In the genomic region with DNA sequence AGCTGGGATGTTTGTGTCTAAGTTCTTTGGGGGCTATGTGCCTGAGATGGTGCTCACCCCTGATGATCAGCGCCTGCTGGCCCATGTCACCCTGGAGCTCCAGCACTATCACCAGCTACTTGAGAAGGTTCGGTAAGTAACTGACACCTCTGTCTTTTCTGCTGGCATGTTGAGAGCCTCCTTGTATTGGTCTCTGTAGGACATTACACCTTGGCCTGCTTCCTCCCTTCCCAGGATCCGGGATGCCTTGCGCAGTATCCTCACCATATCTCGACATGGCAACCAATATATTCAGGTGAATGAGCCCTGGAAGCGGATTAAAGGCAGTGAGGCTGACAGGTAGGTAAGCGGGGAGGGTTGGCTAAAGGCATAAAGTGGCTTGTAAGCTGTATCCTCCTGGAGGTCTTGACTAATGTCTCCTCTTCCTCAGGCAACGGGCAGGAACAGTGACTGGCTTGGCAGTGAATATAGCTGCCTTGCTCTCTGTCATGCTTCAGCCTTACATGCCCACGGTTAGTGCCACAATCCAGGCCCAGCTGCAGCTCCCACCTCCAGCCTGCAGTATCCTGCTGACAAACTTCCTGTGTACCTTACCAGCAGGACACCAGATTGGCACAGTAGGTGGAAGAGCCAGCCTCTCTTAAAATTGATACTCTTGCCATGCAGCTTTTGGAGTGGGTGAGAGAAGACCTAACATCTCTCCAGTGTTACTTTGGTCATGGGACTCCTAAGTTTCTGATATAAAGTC, we compare ENCODE assay signal across 1 cellular context.
A peak's percentile ranks its signal among the peaks of the same experiment; 100 is the strongest.
TF ChIP-seq lines count a peak whose summit lies in the region.

No MANE protein-coding gene starts in this region.

TF ChIP-seq in HepG2, 621 proteins besides CTCF, POLR2A, EP300 and RAD21:
- TF ChIP-seq, protein P1, sequence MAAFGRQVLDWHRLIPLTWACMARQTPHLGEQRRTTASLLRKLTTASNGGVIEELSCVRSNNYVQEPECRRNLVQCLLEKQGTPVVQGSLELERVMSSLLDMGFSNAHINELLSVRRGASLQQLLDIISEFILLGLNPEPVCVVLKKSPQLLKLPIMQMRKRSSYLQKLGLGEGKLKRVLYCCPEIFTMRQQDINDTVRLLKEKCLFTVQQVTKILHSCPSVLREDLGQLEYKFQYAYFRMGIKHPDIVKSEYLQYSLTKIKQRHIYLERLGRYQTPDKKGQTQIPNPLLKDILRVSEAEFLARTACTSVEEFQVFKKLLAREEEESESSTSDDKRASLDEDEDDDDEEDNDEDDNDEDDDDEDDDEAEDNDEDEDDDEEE (CRISPR knock-in tag; IDR thresholded peaks at IDR 0.05) = no peak
- no peak for TF ChIP-seq ZNF619 (CRISPR knock-in tag; IDR thresholded peaks at IDR 0.05)
- TF ChIP-seq ZNF761 (CRISPR knock-in tag; conservative IDR thresholded peaks at IDR 0.05) = no peak
- TF ChIP-seq ZNF530 (CRISPR knock-in tag; IDR thresholded peaks at IDR 0.05; ENCODE audit: low read depth) = no peak
- peak; percentile 46; the same call in 1 of the 2 replicates for TF ChIP-seq POLR2G (IDR thresholded peaks at IDR 0.05; ENCODE audit: low read depth, low read length)
- TF ChIP-seq, protein P2, sequence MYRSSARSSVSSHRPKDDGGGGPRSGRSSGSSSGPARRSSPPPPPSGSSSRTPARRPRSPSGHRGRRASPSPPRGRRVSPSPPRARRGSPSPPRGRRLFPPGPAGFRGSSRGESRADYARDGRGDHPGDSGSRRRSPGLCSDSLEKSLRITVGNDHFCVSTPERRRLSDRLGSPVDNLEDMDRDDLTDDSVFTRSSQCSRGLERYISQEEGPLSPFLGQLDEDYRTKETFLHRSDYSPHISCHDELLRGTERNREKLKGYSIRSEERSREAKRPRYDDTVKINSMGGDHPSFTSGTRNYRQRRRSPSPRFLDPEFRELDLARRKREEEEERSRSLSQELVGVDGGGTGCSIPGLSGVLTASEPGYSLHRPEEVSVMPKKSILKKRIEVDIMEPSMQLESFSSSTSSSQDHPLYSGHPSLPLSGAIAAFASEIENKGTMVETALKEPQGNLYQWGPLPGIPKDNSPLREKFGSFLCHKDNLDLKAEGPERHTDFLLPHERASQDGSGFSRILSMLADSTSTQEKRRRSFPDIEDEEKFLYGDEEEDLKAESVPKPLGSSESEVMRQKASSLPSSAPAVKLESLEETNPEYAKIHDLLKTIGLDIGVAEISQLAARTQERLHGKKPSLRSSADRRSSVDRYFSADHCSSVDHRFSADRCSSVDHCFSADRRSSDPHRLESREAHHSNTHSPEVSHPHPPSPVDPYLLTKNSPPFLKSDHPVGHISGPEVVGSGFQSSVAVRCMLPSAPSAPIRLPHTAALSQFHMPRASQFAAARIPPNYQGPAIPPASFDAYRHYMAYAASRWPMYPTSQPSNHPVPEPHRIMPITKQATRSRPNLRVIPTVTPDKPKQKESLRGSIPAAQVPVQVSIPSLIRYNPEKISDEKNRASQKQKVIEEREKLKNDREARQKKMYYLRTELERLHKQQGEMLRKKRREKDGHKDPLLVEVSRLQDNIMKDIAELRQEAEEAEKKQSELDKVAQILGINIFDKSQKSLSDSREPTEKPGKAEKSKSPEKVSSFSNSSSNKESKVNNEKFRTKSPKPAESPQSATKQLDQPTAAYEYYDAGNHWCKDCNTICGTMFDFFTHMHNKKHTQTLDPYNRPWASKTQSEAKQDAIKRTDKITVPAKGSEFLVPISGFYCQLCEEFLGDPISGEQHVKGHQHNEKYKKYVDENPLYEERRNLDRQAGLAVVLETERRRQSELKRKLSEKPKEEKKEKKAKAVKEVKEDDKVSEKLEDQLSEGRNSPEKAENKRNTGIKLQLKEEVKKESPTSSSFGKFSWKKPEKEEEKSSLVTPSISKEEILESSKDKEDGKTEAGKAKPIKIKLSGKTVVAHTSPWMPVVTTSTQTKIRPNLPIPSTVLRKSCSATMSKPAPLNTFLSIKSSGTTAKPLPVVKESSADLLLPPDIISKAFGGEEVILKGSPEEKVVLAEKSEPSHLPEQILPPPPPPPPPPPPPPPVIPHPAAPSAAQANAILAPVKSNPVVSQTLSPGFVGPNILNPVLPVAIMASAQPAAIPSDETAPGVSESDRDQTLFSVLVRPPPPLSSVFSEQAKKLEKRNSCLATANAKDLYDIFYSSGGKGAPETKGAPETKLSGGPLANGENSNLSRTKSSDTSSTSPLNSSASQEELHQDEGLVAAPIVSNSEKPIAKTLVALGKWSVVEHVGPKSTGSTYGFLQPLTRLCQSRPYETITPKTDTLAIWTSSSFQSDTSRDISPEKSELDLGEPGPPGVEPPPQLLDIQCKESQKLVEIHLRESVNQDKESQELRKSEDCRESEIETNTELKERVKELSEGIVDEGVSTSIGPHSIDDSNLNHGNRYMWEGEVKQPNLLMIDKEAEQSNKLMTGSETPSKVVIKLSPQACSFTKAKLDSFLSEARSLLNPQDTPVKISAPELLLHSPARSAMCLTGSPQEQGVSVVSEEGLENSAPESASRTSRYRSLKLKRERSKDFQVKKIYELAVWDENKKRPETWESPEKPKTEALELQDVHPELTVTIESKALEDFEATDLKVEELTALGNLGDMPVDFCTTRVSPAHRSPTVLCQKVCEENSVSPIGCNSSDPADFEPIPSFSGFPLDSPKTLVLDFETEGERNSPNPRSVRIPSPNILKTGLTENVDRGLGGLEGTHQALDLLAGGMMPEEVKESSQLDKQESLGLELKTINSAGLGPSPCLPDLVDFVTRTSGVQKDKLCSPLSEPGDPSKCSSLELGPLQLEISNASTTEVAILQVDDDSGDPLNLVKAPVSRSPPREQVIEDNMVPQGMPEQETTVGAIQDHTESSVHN (CRISPR knock-in tag; IDR thresholded peaks at IDR 0.05) = peak; percentile 92
- TF ChIP-seq CCAR2 (optimal IDR thresholded peaks at IDR 0.05; ENCODE audit: low read depth, low read length) = no peak
- TF ChIP-seq FOXJ3 (CRISPR knock-in tag; IDR thresholded peaks at IDR 0.05; ENCODE audit: borderline replicate concordance) = no peak
- no peak for TF ChIP-seq GPN1 (CRISPR knock-in tag; IDR thresholded peaks at IDR 0.05; ENCODE audit: borderline replicate concordance)
- no peak for TF ChIP-seq ZFP36L1 (CRISPR knock-in tag; IDR thresholded peaks at IDR 0.05)
- TF ChIP-seq RBFOX2 (IDR thresholded peaks at IDR 0.05; ENCODE audit: low read depth, low read length) = peak; percentile 54
- no peak for TF ChIP-seq TP53 (CRISPR knock-in tag; conservative IDR thresholded peaks at IDR 0.05)
- no peak for TF ChIP-seq HOXA3 (CRISPR knock-in tag; IDR thresholded peaks at IDR 0.05)
- TF ChIP-seq GABPB1 (CRISPR knock-in tag; IDR thresholded peaks at IDR 0.05) = no peak
- TF ChIP-seq ZBTB38 (CRISPR knock-in tag; IDR thresholded peaks at IDR 0.05) = 0 out of 2 replicates have a peak, but pooled peaks have one; percentile 23
- TF ChIP-seq ZC3H13 (CRISPR knock-in tag; IDR thresholded peaks at IDR 0.05) = peak; percentile 82
